ENCODE assay signal across 14 cellular contexts in the genomic region with DNA sequence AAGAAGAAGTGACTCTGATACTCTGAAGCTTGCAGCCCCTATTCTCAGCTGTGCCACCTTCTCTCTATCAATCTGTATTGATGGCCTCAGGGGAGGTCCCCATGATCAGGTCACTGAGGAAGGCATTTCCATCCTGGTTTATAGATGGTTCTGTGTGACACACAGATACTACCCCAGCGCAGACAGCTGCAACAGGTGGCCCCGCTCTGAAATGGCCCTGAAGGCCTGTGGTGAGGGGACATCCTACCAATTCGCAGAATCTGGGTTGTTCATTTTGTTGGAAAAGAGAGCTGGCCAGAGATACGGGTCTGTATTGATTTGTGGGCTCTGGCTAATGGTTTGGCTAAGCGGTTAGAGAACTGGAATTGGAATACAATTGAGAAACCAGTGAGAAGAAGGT. TPM values are rescaled to one million over a fixed set of nuclear protein-coding genes. Genes with fewer than 3 reads are reported as not detected.
DNase-seq lines count a peak whose midpoint lies in the region; ATAC-seq, FAIRE-seq and TF ChIP-seq lines count a peak whose summit lies in the region.
"Had no signal": no experiment of that assay in that cellular context is flagged by ENCODE, and none has a peak within 500 bp of the region (broad histone marks: within the 10 kb centered on the region; RNA-seq: fewer than 3 reads in every experiment).

No MANE protein-coding gene starts in this region.

- no peak overlapping the region for H3K23ac ChIP-seq in H9 (ENCODE audit: insufficient read length, low read depth, low read length)

- ATAC-seq in HepG2 (no peak), HG02973 (IDR thresholded peaks at IDR 0.05; ENCODE audit: unreplicated experiment) (no peak), left lung (no peak)

- H3K27ac ChIP-seq in H9 (ENCODE audit: insufficient read length, low read depth, low read length) (no peak overlapping the region), HepG2 (ENCODE audit: extremely low read length, insufficient read depth, low read length) (peak overlapping the region; percentile 93), sigmoid colon (no peak overlapping the region), left lung (no peak overlapping the region)
- H3K27ac ChIP-seq: BLaER1 treated with 17β-estradiol and CSF1 and Interleukin-3, amounts not matched to agents 10 nM and 100 nM had no signal

- no peak overlapping the region for H3K56ac ChIP-seq in H9 (ENCODE audit: insufficient read length, low read depth, low read length)

- H3K27me3 Mint-ChIP-seq in H9 (ENCODE audit: low read depth): no peaks in the 10 kb centered on the region; the same call in none of the 2 replicates
- H3K27me3 Mint-ChIP-seq in chondrocyte (ENCODE audit: low read depth): no peaks in the 10 kb centered on the region

- CTCF ChIA-PET in HepG2 (lab: Yijun Ruan, JAX; ENCODE audit: low intra/inter-chr PET ratio, low total read pairs): no interaction called here

- H2AK5ac ChIP-seq in H9 (ENCODE audit: insufficient read length, low read length): no peak overlapping the region

- no peak overlapping the region for H3K4ac ChIP-seq in H9 (ENCODE audit: low read depth, low read length)

- H3K27ac Mint-ChIP-seq in H9 (no peak overlapping the region), chondrocyte (ENCODE audit: unreplicated experiment) (no peak overlapping the region)
- H3K27ac Mint-ChIP-seq: CD4-positive, CD25-positive, alpha-beta regulatory T cell had no signal

- no peaks in the 10 kb centered on the region for H3K4me1 Mint-ChIP-seq in H9
- no peaks in the 10 kb centered on the region for H3K4me1 Mint-ChIP-seq in chondrocyte (ENCODE audit: low read depth)

- H2BK120ac ChIP-seq in H9 (ENCODE audit: low read depth, low read length, poor library complexity, severe bottlenecking): no peak overlapping the region

- no peak for TF ChIP-seq POLR2A in HepG2 (IDR thresholded peaks at IDR 0.05; ENCODE audit: insufficient read depth in 1 of 2, low read depth in 2 of 2, low read length in 2 of 2)
- no peak for TF ChIP-seq POLR2A in sigmoid colon (IDR thresholded peaks at IDR 0.05)

- no peak for TF ChIP-seq EP300 in HepG2 (IDR thresholded peaks at IDR 0.05; ENCODE audit: low read depth in 2 of 2, low read length in 2 of 2)
- no peak for TF ChIP-seq EP300 in HepG2 (CRISPR knock-in tag; IDR thresholded peaks at IDR 0.05; ENCODE audit: borderline replicate concordance)
- no peak for TF ChIP-seq EP300 in sigmoid colon (IDR thresholded peaks at IDR 0.05)

- H3K4me1 ChIP-seq in H9 (ENCODE audit: insufficient read depth, low read length): no peaks in the 10 kb centered on the region
- peaks cover 68% of the 10 kb centered on the region for H3K4me1 ChIP-seq in HepG2 (ENCODE audit: insufficient read depth, low read length)
- no peaks in the 10 kb centered on the region for H3K4me1 ChIP-seq in sigmoid colon
- no peaks in the 10 kb centered on the region for H3K4me1 ChIP-seq in left lung
- H3K4me1 ChIP-seq: BLaER1 treated with 17β-estradiol and CSF1 and Interleukin-3, amounts not matched to agents 10 nM and 100 nM had no signal

- H4K20me1 ChIP-seq in H9 (ENCODE audit: control insufficient read depth, insufficient read depth, insufficient read length) (no peaks in the 10 kb centered on the region), HepG2 (ENCODE audit: insufficient read depth, low read length) (no peaks in the 10 kb centered on the region)
- H4K20me1 ChIP-seq: BLaER1 treated with 17β-estradiol and CSF1 and Interleukin-3, amounts not matched to agents 10 nM and 100 nM had no signal

- H3T11ph ChIP-seq in H9 (ENCODE audit: low read length): no peak overlapping the region

- in situ Hi-C loops in HepG2 (cut with HindIII; ENCODE audit: extremely low pct_ligation_motif_present, low pct_unique_long_range_greater_than_20kb): no loop called here

- no peak overlapping the region for H3K9ac ChIP-seq in H9 (ENCODE audit: extremely low read depth, insufficient read length, low read length)
- no peak overlapping the region for H3K9ac ChIP-seq in HepG2 (ENCODE audit: insufficient read depth, low read depth, low read length)
- H3K9ac ChIP-seq: BLaER1 treated with 17β-estradiol and CSF1 and Interleukin-3, amounts not matched to agents 10 nM and 100 nM had no signal

- FAIRE-seq in HepG2 (lab: Jason Lieb, UNC): no peak
- FAIRE-seq: HTR-8/SVneo had no signal

- BruUV-seq in HepG2 (replicated peaks; lab: Mats Ljungman, UMichigan): no TSS peak

- H3K79me2 ChIP-seq in H9 (ENCODE audit: insufficient read depth, low read length) (no peaks in the 10 kb centered on the region), HepG2 (ENCODE audit: insufficient read depth, low read length) (no peaks in the 10 kb centered on the region)

- no peak overlapping the region for H2BK5ac ChIP-seq in H9 (ENCODE audit: insufficient read length, low read length)

- TF ChIP-seq CTCF in H9 (conservative IDR thresholded peaks at IDR 0.05) (no peak), chondrocyte (IDR thresholded peaks at IDR 0.05) (no peak), HepG2 (CRISPR knock-in tag; IDR thresholded peaks at IDR 0.05) (no peak), sigmoid colon (IDR thresholded peaks at IDR 0.05) (no peak), left lung (IDR thresholded peaks at IDR 0.05) (no peak)

- no peak overlapping the region for H2BK15ac ChIP-seq in H9 (ENCODE audit: low read depth, low read length)

- TF ChIP-seq RAD21 in HepG2 (CRISPR knock-in tag; IDR thresholded peaks at IDR 0.05): no peak

- peak; percentile 5 for DNase-seq in H9
- DNase-seq in chondrocyte (ENCODE audit: low spot score): peak; percentile 30
- no peak for DNase-seq in HepG2 (ENCODE audit: low spot score)
- DNase-seq in sigmoid colon: peak; percentile 18
- no peak for DNase-seq in NCI-H2081 treated with DMSO at 0.1 percent for 48 hours (lab: John Stamatoyannopoulos, UW)
- no peak for DNase-seq in left lung
- DNase-seq: 8988T; CD4-positive, CD25-positive, alpha-beta regulatory T cell; DMS53; GF-D8; GM23248 had no signal

- POLR2A ChIA-PET in HepG2 (lab: Yijun Ruan, JAX): no interaction called here

- no peak overlapping the region for H2BK12ac ChIP-seq in H9 (ENCODE audit: insufficient read length, low read depth, low read length)

- H3K9me3 Mint-ChIP-seq in H9 (no peaks in the 10 kb centered on the region; a peak in 1 of 5 replicates), chondrocyte (ENCODE audit: low read depth) (no peaks in the 10 kb centered on the region)

- H2BK20ac ChIP-seq in H9 (ENCODE audit: low read depth, low read length, poor library complexity, severe bottlenecking): no peak overlapping the region

- no peaks in the 10 kb centered on the region for H3K79me1 ChIP-seq in H9 (ENCODE audit: insufficient read depth, low read depth, low read length, poor library complexity, severe bottlenecking)

- no peak overlapping the region for H3K14ac ChIP-seq in H9 (ENCODE audit: insufficient read depth, low read length)

- H3K27me3 ChIP-seq in H9 (ENCODE audit: insufficient read depth, low read length): no peaks in the 10 kb centered on the region
- no peaks in the 10 kb centered on the region for H3K27me3 ChIP-seq in HepG2 (ENCODE audit: control insufficient read depth in 1 of 2, insufficient read depth in 2 of 2, low read length in 2 of 2)
- no peaks in the 10 kb centered on the region for H3K27me3 ChIP-seq in sigmoid colon
- H3K27me3 ChIP-seq in left lung: no peaks in the 10 kb centered on the region
- H3K27me3 ChIP-seq: BLaER1 treated with 17β-estradiol and CSF1 and Interleukin-3, amounts not matched to agents 10 nM and 100 nM had no signal

- no peak overlapping the region for H4K91ac ChIP-seq in H9 (ENCODE audit: insufficient read length, low read depth, low read length)

- WGBS in H9 (ENCODE audit: extremely low coverage, insufficient read length, low lambda C conversion rate): no CpG with 5 or more reads among the region's 5 CpGs
- 79% methylated on average over 5 of the region's 5 CpGs for WGBS in HepG2 (ENCODE audit: low lambda C conversion rate)
- WGBS in sigmoid colon, 2 donors: 74% methylated on average over 5 of the region's 5 CpGs

- no peak overlapping the region for H4K8ac ChIP-seq in H9 (replicated peaks; ENCODE audit: insufficient read length, low read depth, low read length)

- H3K9me3 ChIP-seq in H9 (ENCODE audit: control insufficient read depth, low read depth, low read length) (no peaks in the 10 kb centered on the region), HepG2 (ENCODE audit: low read length) (no peaks in the 10 kb centered on the region), sigmoid colon (no peaks in the 10 kb centered on the region), left lung (no peaks in the 10 kb centered on the region)
- H3K9me3 ChIP-seq: BLaER1 treated with 17β-estradiol and CSF1 and Interleukin-3, amounts not matched to agents 10 nM and 100 nM had no signal

- no peak overlapping the region for H3K4me3 Mint-ChIP-seq in H9
- H3K4me3 Mint-ChIP-seq in chondrocyte (ENCODE audit: unreplicated experiment): no peak overlapping the region
- H3K4me3 Mint-ChIP-seq: CD4-positive, CD25-positive, alpha-beta regulatory T cell had no signal

- no peaks in the 10 kb centered on the region for H3K36me3 ChIP-seq in HepG2 (replicated peaks in 1 of 2; ENCODE audit: control insufficient read depth in 1 of 2, insufficient read depth in 2 of 2, low read length in 2 of 2)
- H3K36me3 ChIP-seq in sigmoid colon: no peaks in the 10 kb centered on the region
- no peaks in the 10 kb centered on the region for H3K36me3 ChIP-seq in left lung
- H3K36me3 ChIP-seq: BLaER1 treated with 17β-estradiol and CSF1 and Interleukin-3, amounts not matched to agents 10 nM and 100 nM had no signal

- no peaks in the 10 kb centered on the region for H3K23me2 ChIP-seq in H9 (ENCODE audit: insufficient read length, low read depth, low read length, poor library complexity, severe bottlenecking)

- H2AFZ ChIP-seq in H9 (ENCODE audit: low read length) (no peak overlapping the region), HepG2 (ENCODE audit: low read length) (no peak overlapping the region)
- H2AFZ ChIP-seq: GM23248 had no signal

- intact Hi-C loops in HepG2 (cut with micrococcal nuclease; ENCODE audit: unreplicated experiment): no loop called here
- intact Hi-C loops in sigmoid colon (cut with DNase I): no loop called here
- intact Hi-C loops in left lung (cut with DNase I): no loop called here

- H3K4me2 ChIP-seq in H9 (ENCODE audit: insufficient read depth, insufficient read length, low read length) (no peak overlapping the region), HepG2 (ENCODE audit: low read depth, low read length) (no peak overlapping the region)
- H3K4me2 ChIP-seq: BLaER1 treated with 17β-estradiol and CSF1 and Interleukin-3, amounts not matched to agents 10 nM and 100 nM had no signal

- H3K4me3 ChIP-seq in HepG2 (replicated peaks in 1 of 3; ENCODE audit: insufficient read depth in 1 of 3, low read depth in 2 of 3, low read length in 3 of 3) (no peak overlapping the region), sigmoid colon (no peak overlapping the region), left lung (no peak overlapping the region)
- H3K4me3 ChIP-seq: BLaER1 treated with 17β-estradiol and CSF1 and Interleukin-3, amounts not matched to agents 10 nM and 100 nM had no signal

- H3K36me3 Mint-ChIP-seq in H9 (ENCODE audit: insufficient read depth in 1 of 3, low read depth in 3 of 3): no peaks in the 10 kb centered on the region
- no peaks in the 10 kb centered on the region for H3K36me3 Mint-ChIP-seq in chondrocyte (ENCODE audit: low read depth)
- H3K36me3 Mint-ChIP-seq: CD4-positive, CD25-positive, alpha-beta regulatory T cell had no signal

- H3K18ac ChIP-seq in H9 (ENCODE audit: insufficient read length, low read depth, low read length): no peak overlapping the region

- no peak overlapping the region for H4K5ac ChIP-seq in H9 (ENCODE audit: insufficient read length, low read depth, low read length)

RNA-seq across cellular contexts. Expression of a gene that starts 21.7 kb away (rescaled TPM):
- total RNA-seq in H9 (2021) (2.8 and 3.2 TPM in 2 replicates), chondrocyte (0.33 to 0.45 TPM in 2 of 3 replicates, not detected in the other), HepG2 (2016; rRNA removed; fragmentation: Illumina TruSeq; extraction: Trizol) (48.2 and 95.5 TPM in 2 replicates), sigmoid colon (under 1 TPM in 1 of 4 donors, not detected in 3; 0.36 TPM), left lung (under 1 TPM in 1 of 2 donors, not detected in 1; 0.26 TPM)
- total RNA-seq in HepG2 (2016; cell fraction: cytosol; rRNA removed; fragmentation: Illumina TruSeq; extraction: Trizol; ENCODE audit: low read depth): 20.1 and 21.5 TPM in 2 replicates
- 42.8 and 103 TPM in 2 replicates for total RNA-seq in HepG2 (2016; cell fraction: insoluble cytoplasmic fraction; rRNA removed; fragmentation: Illumina TruSeq; extraction: Trizol)
- total RNA-seq in HepG2 (2016; cell fraction: membrane; rRNA removed; fragmentation: Illumina TruSeq; extraction: Trizol): 36.0 and 50.6 TPM in 2 replicates
- total RNA-seq in HepG2 (2016; cell fraction: nucleus; rRNA removed; fragmentation: Illumina TruSeq; extraction: Trizol): 89.0 and 105 TPM in 2 replicates
- polyA plus RNA-seq in HepG2 (2011; rRNA removed) (312 and 395 TPM in 2 replicates), sigmoid colon (1 to 10 TPM in 1 of 3 donors, under 1 TPM in 1, not detected in 1; 0.46 to 1.2 TPM)
- 265 and 361 TPM in 2 replicates for polyA plus RNA-seq in HepG2 (2011; cell fraction: cytosol; rRNA removed)
- polyA plus RNA-seq in HepG2 (2011; cell fraction: nucleus; rRNA removed): 341 and 399 TPM in 2 replicates
- polyA plus RNA-seq in HepG2 (2012): 757 and 768 TPM in 2 replicates
- 47.2 and 71.3 TPM in 2 replicates for polyA plus RNA-seq in HepG2 (2016; cell fraction: cytosol; fragmentation: Illumina TruSeq; extraction: Trizol; ENCODE audit: low read depth)
- polyA plus RNA-seq in HepG2 (2016; cell fraction: insoluble cytoplasmic fraction; fragmentation: Illumina TruSeq; extraction: Trizol; ENCODE audit: low read depth): 105 and 121 TPM in 2 replicates
- 59.9 and 79.2 TPM in 2 replicates for polyA plus RNA-seq in HepG2 (2016; cell fraction: membrane; fragmentation: Illumina TruSeq; extraction: Trizol; ENCODE audit: low read depth)
- 324 and 361 TPM in 2 replicates for polyA plus RNA-seq in HepG2 (2016; cell fraction: nucleus; fragmentation: Illumina TruSeq; extraction: Trizol; ENCODE audit: insufficient read depth, low read depth)
- polyA minus RNA-seq in HepG2 (2011; rRNA and poly(A)+ RNA removed; ENCODE audit: low replicate concordance): 0.49 and 99.7 TPM in 2 replicates
- polyA minus RNA-seq in HepG2 (2011; cell fraction: cytosol; rRNA and poly(A)+ RNA removed): 86.7 and 119 TPM in 2 replicates
- polyA minus RNA-seq in HepG2 (2011; cell fraction: nucleus; rRNA and poly(A)+ RNA removed): 18.8 and 31.0 TPM in 2 replicates
- total RNA-seq: CD4-positive, CD25-positive, alpha-beta regulatory T cell; GM23248 had no signal
- polyA plus RNA-seq: CD4-positive, CD25-positive, alpha-beta regulatory T cell; GM23248 had no signal

Comparison
In these comparisons a context has a peak if more than half of its experiments do, and no peak if none do; other contexts are left out.
1. DNase-seq: peak in H9 (single experiment), chondrocyte (single experiment) and sigmoid colon (single experiment); none in HepG2 (single experiment), NCI-H2081 treated with DMSO at 0.1 percent for 48 hours (single experiment) and left lung (0 of 2).